23 cellular contexts compared by ENCODE assay signal in the genomic region with DNA sequence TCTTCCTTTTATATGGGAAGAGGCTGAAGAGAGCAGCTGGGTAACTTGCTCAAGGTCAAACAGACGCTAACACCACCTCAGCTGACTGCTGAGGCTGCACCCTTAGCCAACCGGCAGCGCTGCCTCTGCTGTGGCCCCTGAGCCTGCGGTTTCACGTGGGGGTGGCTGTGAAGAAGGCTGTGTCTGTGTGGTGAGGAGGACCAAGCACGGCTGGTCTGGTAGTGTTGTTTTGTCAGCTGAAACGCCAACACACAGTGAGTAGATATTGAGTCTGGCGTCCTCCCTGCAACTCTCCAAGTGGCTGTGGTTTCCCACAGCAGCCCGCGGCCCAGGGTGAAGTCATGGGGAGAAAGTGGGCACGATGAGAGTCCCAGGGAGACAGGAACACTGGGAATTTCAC.
DNase-seq lines count a peak whose midpoint lies in the region; ATAC-seq and TF ChIP-seq lines count a peak whose summit lies in the region.
"Had no signal": no experiment of that assay in that cellular context is flagged by ENCODE, and none has a peak within 500 bp of the region (broad histone marks: within the 10 kb centered on the region; RNA-seq: fewer than 3 reads in every experiment).

No MANE protein-coding gene starts in this region.

- in situ Hi-C loops in SK-MEL-5 (cut with HindIII; ENCODE audit: low pct_unique_long_range_greater_than_20kb, low sequenced_read_pairs) = no loop called here

- no peaks in the 10 kb centered on the region for H3K9me3 ChIP-seq in CD8-positive, alpha-beta T cell (ENCODE audit: low read length)
- H3K9me3 ChIP-seq in mucosa of descending colon = no peaks in the 10 kb centered on the region
- H3K9me3 ChIP-seq in adrenal gland (replicated peaks in 1 of 3) = no peaks in the 10 kb centered on the region
- no peaks in the 10 kb centered on the region for H3K9me3 ChIP-seq in esophagus squamous epithelium
- H3K9me3 ChIP-seq: breast epithelium had no signal

- POLR2A ChIA-PET in CD8-positive, alpha-beta T cell (lab: Charles Lee) = no interaction called here

- intact Hi-C loops in CD8-positive, alpha-beta T cell (cut with DNase I, micrococcal nuclease) = no loop called here
- intact Hi-C loops in mucosa of descending colon (cut with DNase I, micrococcal nuclease) = no loop called here
- intact Hi-C loops in adrenal gland (cut with DNase I) = no loop called here
- intact Hi-C loops in esophagus squamous epithelium (cut with DNase I) = no loop called here

- H3K36me3 Mint-ChIP-seq in CD8-positive, alpha-beta T cell = no peaks in the 10 kb centered on the region
- H3K36me3 Mint-ChIP-seq: activated naive CD8-positive, alpha-beta T cell treated with anti-CD3 and anti-CD28 coated beads, Interleukin-2, amount 10 ng/mL, durations not matched to agents 7 days and 5 days had no signal

- peak; percentile 78 for ATAC-seq in CD8-positive, alpha-beta T cell
- ATAC-seq in mucosa of descending colon = peak; percentile 51
- ATAC-seq in GM21367 (IDR thresholded peaks at IDR 0.05; ENCODE audit: unreplicated experiment) = no peak

- 60 to 89% (median 71%) methylated on average over 8 to 11 of the region's 11 CpGs for WGBS in adrenal gland, 4 donors
- 86 to 95% methylated on average over 7 to 10 of the region's 11 CpGs for WGBS in esophagus squamous epithelium, 2 donors

- H3K4me3 Mint-ChIP-seq in CD8-positive, alpha-beta T cell = no peak overlapping the region
- H3K4me3 Mint-ChIP-seq: activated CD4-positive, alpha-beta T cell treated with anti-CD3 and anti-CD28 coated beads, Interleukin-2, amount 10 ng/mL, durations not matched to agents 7 days and 5 days; activated naive CD8-positive, alpha-beta T cell treated with anti-CD3 and anti-CD28 coated beads, Interleukin-2, amount 10 ng/mL, durations not matched to agents 7 days and 5 days; activated T-cell treated with anti-CD3 and anti-CD28 coated beads, Interleukin-2, amount 50 U/mL, for 72 hours had no signal

- no peaks in the 10 kb centered on the region for H4K20me1 ChIP-seq in KMS-11 (ENCODE audit: insufficient read depth)

- TF ChIP-seq POLR2A in adrenal gland (IDR thresholded peaks at IDR 0.05) (no peak), esophagus squamous epithelium (IDR thresholded peaks at IDR 0.05) (no peak)

- peak in 6 of 7 experiments; percentile 11 to 58 (median 22) for DNase-seq in CD8-positive, alpha-beta T cell
- DNase-seq in SK-MEL-5 (ENCODE audit: low read depth, low spot score) = peak; percentile 47
- DNase-seq in mucosa of descending colon = peak in 1 of 3 donors; percentile 55
- DNase-seq in adrenal gland = no peak
- no peak for DNase-seq in esophagus squamous epithelium (lab: John Stamatoyannopoulos, UW)
- DNase-seq in stimulated activated CD4-positive, alpha-beta T cell treated with anti-CD3 and anti-CD28 coated beads, Interleukin-4, amount 100 ng/mL, for 24 hours = no peak
- DNase-seq: ACHN; activated CD4-positive, alpha-beta T cell treated with anti-CD3 and anti-CD28 coated beads, Interleukin-2, amount 10 ng/mL, durations not matched to agents 7 days and 5 days; activated naive CD8-positive, alpha-beta T cell treated with anti-CD3 and anti-CD28 coated beads, Interleukin-2, amount 10 ng/mL, durations not matched to agents 7 days and 5 days; dermis blood vessel endothelial cell; left cardiac atrium; midbrain; NCI-H1092 treated with DMSO at 0.1 percent for 48 hours; nucleus accumbens; stimulated activated naive CD4-positive, alpha-beta T cell treated with Interleukin-2 at 50 U/mL for 16 hours had no signal

- CTCF ChIA-PET in CD8-positive, alpha-beta T cell (lab: Charles Lee) = no interaction called here

- H3K4me2 ChIP-seq in KMS-11 = peak overlapping the region; percentile 77

- no peaks in the 10 kb centered on the region for H3K4me1 ChIP-seq in CD8-positive, alpha-beta T cell (ENCODE audit: insufficient read depth, low read length)
- peaks cover 55% of the 10 kb centered on the region for H3K4me1 ChIP-seq in KMS-11 (ENCODE audit: low read depth, poor library complexity, severe bottlenecking)
- no peaks in the 10 kb centered on the region for H3K4me1 ChIP-seq in mucosa of descending colon (ENCODE audit: low read depth)
- no peaks in the 10 kb centered on the region for H3K4me1 ChIP-seq in adrenal gland (replicated peaks in 1 of 2)
- no peaks in the 10 kb centered on the region for H3K4me1 ChIP-seq in esophagus squamous epithelium
- H3K4me1 ChIP-seq: breast epithelium, upper lobe of left lung had no signal

- no peaks in the 10 kb centered on the region for H3K79me2 ChIP-seq in KMS-11 (ENCODE audit: insufficient read depth, low read depth)

- H3K27ac ChIP-seq in CD8-positive, alpha-beta T cell (ENCODE audit: low read depth, low read length) = no peak overlapping the region
- peak overlapping the region; percentile 33; the same call in 1 of the 2 replicates for H3K27ac ChIP-seq in KMS-11
- H3K27ac ChIP-seq in adrenal gland = no peak overlapping the region
- H3K27ac ChIP-seq in esophagus squamous epithelium = no peak overlapping the region
- H3K27ac ChIP-seq: breast epithelium, C4-2B, HL-60, upper lobe of left lung had no signal

- H3K36me3 ChIP-seq in CD8-positive, alpha-beta T cell (ENCODE audit: insufficient read depth, low read length) = no peaks in the 10 kb centered on the region
- H3K36me3 ChIP-seq in KMS-11 (ENCODE audit: insufficient read depth) (no peaks in the 10 kb centered on the region), mucosa of descending colon (ENCODE audit: low read depth) (no peaks in the 10 kb centered on the region), adrenal gland (replicated peaks in 1 of 2) (no peaks in the 10 kb centered on the region), esophagus squamous epithelium (no peaks in the 10 kb centered on the region)
- H3K36me3 ChIP-seq: breast epithelium, upper lobe of left lung had no signal

- peaks cover 5% of the 10 kb centered on the region for H3K4me1 Mint-ChIP-seq in CD8-positive, alpha-beta T cell (ENCODE audit: low read depth)
- H3K4me1 Mint-ChIP-seq: IgD-negative memory B cell had no signal

- peaks cover 5% of the 10 kb centered on the region for H3K27me3 Mint-ChIP-seq in CD8-positive, alpha-beta T cell (ENCODE audit: low read depth)
- H3K27me3 Mint-ChIP-seq: activated CD4-positive, alpha-beta T cell treated with anti-CD3 and anti-CD28 coated beads, Interleukin-2, amount 10 ng/mL, durations not matched to agents 7 days and 5 days; activated naive CD8-positive, alpha-beta T cell treated with anti-CD3 and anti-CD28 coated beads, Interleukin-2, amount 10 ng/mL, durations not matched to agents 7 days and 5 days had no signal

- peak overlapping the region; percentile 66 for H3K27ac Mint-ChIP-seq in CD8-positive, alpha-beta T cell
- H3K27ac Mint-ChIP-seq: activated CD4-positive, alpha-beta T cell treated with anti-CD3 and anti-CD28 coated beads, Interleukin-2, amount 10 ng/mL, durations not matched to agents 7 days and 5 days; activated naive CD8-positive, alpha-beta T cell treated with anti-CD3 and anti-CD28 coated beads, Interleukin-2, amount 10 ng/mL, durations not matched to agents 7 days and 5 days; activated T-cell treated with anti-CD3 and anti-CD28 coated beads, Interleukin-2, amount 50 U/mL, for 72 hours; IgD-negative memory B cell had no signal

- H2AFZ ChIP-seq in KMS-11 (ENCODE audit: low read depth) = peak overlapping the region; percentile 33

- TF ChIP-seq CTCF in CD8-positive, alpha-beta T cell (IDR thresholded peaks at IDR 0.05) = no peak
- TF ChIP-seq CTCF in KMS-11 (conservative IDR thresholded peaks at IDR 0.05; ENCODE audit: low read depth, low read length) = no peak
- TF ChIP-seq CTCF in mucosa of descending colon (IDR thresholded peaks at IDR 0.05) = no peak
- TF ChIP-seq CTCF in adrenal gland (IDR thresholded peaks at IDR 0.05) = no peak
- TF ChIP-seq CTCF in esophagus squamous epithelium (IDR thresholded peaks at IDR 0.05) = no peak

- no peaks in the 10 kb centered on the region for H3K9me3 Mint-ChIP-seq in CD8-positive, alpha-beta T cell

- H3K4me3 ChIP-seq in CD8-positive, alpha-beta T cell (ENCODE audit: low read depth, low read length) = no peak overlapping the region
- peak overlapping the region; percentile 26 for H3K4me3 ChIP-seq in KMS-11 (IDR thresholded peaks at IDR 0.05; ENCODE audit: insufficient read depth, low read depth, low read length)
- no peak overlapping the region for H3K4me3 ChIP-seq in mucosa of descending colon
- no peak overlapping the region for H3K4me3 ChIP-seq in adrenal gland
- no peak overlapping the region for H3K4me3 ChIP-seq in esophagus squamous epithelium
- H3K4me3 ChIP-seq: breast epithelium, upper lobe of left lung had no signal

- no peak overlapping the region for H3K9ac ChIP-seq in KMS-11

- no peaks in the 10 kb centered on the region for H3K27me3 ChIP-seq in CD8-positive, alpha-beta T cell (ENCODE audit: insufficient read depth, low read length)
- H3K27me3 ChIP-seq in KMS-11 (ENCODE audit: insufficient read depth, low read depth) (no peaks in the 10 kb centered on the region), adrenal gland (no peaks in the 10 kb centered on the region), esophagus squamous epithelium (peaks cover 0 to 9% (median 0%) of the 10 kb centered on the region in 4 donors)
- H3K27me3 ChIP-seq: breast epithelium, upper lobe of left lung had no signal

Comparison
In these comparisons a context has a peak if more than half of its experiments do, and no peak if none do; other contexts are left out.
1. DNase-seq: peak in CD8-positive, alpha-beta T cell (6 of 7) and SK-MEL-5 (single experiment); none in adrenal gland (0 of 7), esophagus squamous epithelium (single experiment) and stimulated activated CD4-positive, alpha-beta T cell treated with anti-CD3 and anti-CD28 coated beads, Interleukin-4, amount 100 ng/mL, for 24 hours (single experiment).